ENCODE assay signal across 12 cellular contexts in the genomic region with DNA sequence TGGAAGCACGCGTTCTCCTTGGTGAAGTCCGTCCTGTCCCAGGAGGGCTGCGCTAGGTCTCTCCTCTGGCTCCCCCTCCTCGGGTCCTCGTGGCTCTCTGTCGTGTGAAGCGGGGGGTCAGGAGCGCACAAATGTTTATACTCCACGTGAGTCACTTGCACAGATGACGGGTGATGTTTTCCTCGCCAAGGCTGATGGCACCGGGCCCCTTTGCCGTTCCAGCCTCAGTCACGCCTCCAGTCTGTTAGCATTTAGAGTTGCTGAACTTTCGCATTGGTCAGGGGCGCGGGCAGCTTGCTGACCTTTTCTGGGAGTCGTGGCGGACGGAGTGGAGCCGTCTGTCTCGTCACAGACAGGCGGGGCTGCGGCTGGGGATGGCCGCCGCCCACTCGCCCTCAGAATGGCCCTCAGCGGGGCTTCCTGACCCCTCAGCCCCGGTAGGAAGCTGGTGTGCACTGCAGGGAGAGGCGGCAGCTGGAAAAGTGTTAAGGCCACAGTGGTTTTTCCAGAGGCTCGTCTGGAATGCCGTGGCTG. TPM values are rescaled to one million over a fixed set of nuclear protein-coding genes. Genes with fewer than 3 reads are reported as not detected.
A peak's percentile ranks its signal among the peaks of the same experiment; 100 is the strongest.
DNase-seq lines count a peak whose midpoint lies in the region; ATAC-seq, FAIRE-seq and TF ChIP-seq lines count a peak whose summit lies in the region.
"Had no signal": no experiment of that assay in that cellular context is flagged by ENCODE, and none has a peak within 500 bp of the region (broad histone marks: within the 10 kb centered on the region; RNA-seq: fewer than 3 reads in every experiment).

No MANE protein-coding gene starts in this region.

- H4K20me1 ChIP-seq in endothelial cell of umbilical vein (replicated peaks; ENCODE audit: control insufficient read depth, extremely low read depth, insufficient read depth, low read length), result no peaks in the 10 kb centered on the region

- dilution Hi-C loops in endothelial cell of umbilical vein (cut with MboI; ENCODE audit: extremely low pct_ligation_motif_present, low sequenced_read_pairs), result no loop called here

- intact Hi-C loops in endothelial cell of umbilical vein (cut with micrococcal nuclease), result loop anchor here (1.0 to 2.0 kb wide), 3 partner anchors 10 to 28 kb away; a partner anchor contains a TSS
- intact Hi-C loops in CD8-positive, alpha-beta T cell (cut with DNase I, micrococcal nuclease), result no loop called here
- intact Hi-C loops in CD4-positive, alpha-beta memory T cell (cut with micrococcal nuclease), result no loop called here

- ATAC-seq in lung (ENCODE audit: insufficient read depth, low FRiP score) (peak; percentile 49), HG02588 (IDR thresholded peaks at IDR 0.05; ENCODE audit: unreplicated experiment) (no peak)
- ATAC-seq in CD8-positive, alpha-beta T cell, result no peak

- H3K9me3 ChIP-seq in endothelial cell of umbilical vein (replicated peaks; ENCODE audit: control insufficient read depth, insufficient read depth, low read length) (no peaks in the 10 kb centered on the region), lung (ENCODE audit: control insufficient read depth in 2 of 2, insufficient read depth in 1 of 2, low read length in 1 of 2) (no peaks in the 10 kb centered on the region), suprapubic skin (no peaks in the 10 kb centered on the region)
- no peaks in the 10 kb centered on the region for H3K9me3 ChIP-seq in CD8-positive, alpha-beta T cell (ENCODE audit: low read length)
- no peaks in the 10 kb centered on the region for H3K9me3 ChIP-seq in CD4-positive, alpha-beta memory T cell (ENCODE audit: control insufficient read depth in 1 of 2, low read length in 2 of 2)

- POLR2A ChIA-PET in endothelial cell of umbilical vein (lab: Charles Lee), result no interaction called here
- POLR2A ChIA-PET in CD8-positive, alpha-beta T cell (lab: Charles Lee), result no interaction called here
- POLR2A ChIA-PET in CD4-positive, alpha-beta memory T cell (lab: Charles Lee; ENCODE audit: partially characterized antibody), result no interaction called here

- peaks cover 30% of the 10 kb centered on the region for H3K4me1 ChIP-seq in endothelial cell of umbilical vein (ENCODE audit: control insufficient read depth, extremely low read depth, insufficient read depth, low read length)
- H3K4me1 ChIP-seq in lung (ENCODE audit: control insufficient read depth in 2 of 2, insufficient read depth in 2 of 2, low read length in 2 of 2), result peaks cover 0 to 18% of the 10 kb centered on the region in 2 donors
- H3K4me1 ChIP-seq in suprapubic skin, result peaks cover 37% of the 10 kb centered on the region
- peaks cover 8% of the 10 kb centered on the region for H3K4me1 ChIP-seq in CD8-positive, alpha-beta T cell (ENCODE audit: insufficient read depth, low read length)
- no peaks in the 10 kb centered on the region for H3K4me1 ChIP-seq in CD4-positive, alpha-beta memory T cell (ENCODE audit: insufficient read depth, low read length)

- no peaks in the 10 kb centered on the region for H3K36me3 Mint-ChIP-seq in HFFc6 (ENCODE audit: low read depth)
- H3K36me3 Mint-ChIP-seq in CD8-positive, alpha-beta T cell, result peaks cover 18% of the 10 kb centered on the region
- H3K36me3 Mint-ChIP-seq in CD4-positive, alpha-beta memory T cell, result peaks cover 6 to 15% of the 10 kb centered on the region in 2 donors

- peak overlapping the region; percentile 74 for H3K4me3 Mint-ChIP-seq in HFFc6
- H3K4me3 Mint-ChIP-seq in CD8-positive, alpha-beta T cell, result no peak overlapping the region
- no peak overlapping the region for H3K4me3 Mint-ChIP-seq in CD4-positive, alpha-beta memory T cell
- H3K4me3 Mint-ChIP-seq: T-helper 1 cell treated with Interleukin-12 subunit alpha and Interleukin-12 subunit beta and Interleukin-4 antibody, amounts not matched to agents 30 μg/mL and 1 μg/mL, for 36 hours had no signal

- no peak overlapping the region for H3K4me3 ChIP-seq in endothelial cell of umbilical vein (replicated peaks in 1 of 3; ENCODE audit: insufficient read depth in 1 of 3, low read depth in 1 of 3, low read length in 3 of 3)
- no peak overlapping the region for H3K4me3 ChIP-seq in lung
- no peak overlapping the region for H3K4me3 ChIP-seq in suprapubic skin
- no peak overlapping the region for H3K4me3 ChIP-seq in CD8-positive, alpha-beta T cell (ENCODE audit: low read depth, low read length)
- no peak overlapping the region for H3K4me3 ChIP-seq in CD4-positive, alpha-beta memory T cell (ENCODE audit: low read length in 2 of 2)

- peak overlapping the region; percentile 35 for H2AFZ ChIP-seq in endothelial cell of umbilical vein (ENCODE audit: low read depth, low read length)

- no peaks in the 10 kb centered on the region for H3K9me3 Mint-ChIP-seq in HFFc6
- no peaks in the 10 kb centered on the region for H3K9me3 Mint-ChIP-seq in CD8-positive, alpha-beta T cell
- H3K9me3 Mint-ChIP-seq in CD4-positive, alpha-beta memory T cell, result no peaks in the 10 kb centered on the region
- H3K9me3 Mint-ChIP-seq: T-helper 1 cell treated with Interleukin-12 subunit alpha and Interleukin-12 subunit beta and Interleukin-4 antibody, amounts not matched to agents 30 μg/mL and 1 μg/mL, for 36 hours had no signal

- H3K9ac ChIP-seq in endothelial cell of umbilical vein (replicated peaks; ENCODE audit: extremely low read depth, insufficient read depth, low read length), result peak overlapping the region; percentile 25

- peak overlapping the region; percentile 56 for H3K4me2 ChIP-seq in endothelial cell of umbilical vein (ENCODE audit: insufficient read depth, low read length)

- TF ChIP-seq EP300 in suprapubic skin (IDR thresholded peaks at IDR 0.05), result no peak

- no peaks in the 10 kb centered on the region for H3K27me3 ChIP-seq in endothelial cell of umbilical vein (ENCODE audit: control insufficient read depth in 2 of 2, insufficient read depth in 2 of 2, low read length in 2 of 2)
- H3K27me3 ChIP-seq in lung (ENCODE audit: control insufficient read depth, insufficient read depth), result no peaks in the 10 kb centered on the region
- H3K27me3 ChIP-seq in suprapubic skin, result no peaks in the 10 kb centered on the region
- no peaks in the 10 kb centered on the region for H3K27me3 ChIP-seq in CD8-positive, alpha-beta T cell (ENCODE audit: insufficient read depth, low read length)
- H3K27me3 ChIP-seq in CD4-positive, alpha-beta memory T cell (ENCODE audit: insufficient read depth, low read length), result no peaks in the 10 kb centered on the region

- BruUV-seq in endothelial cell of umbilical vein (replicated peaks; lab: Mats Ljungman, UMichigan), result no TSS peak

- H3K4me1 Mint-ChIP-seq in HFFc6 (ENCODE audit: low read depth), result peaks cover 35% of the 10 kb centered on the region
- H3K4me1 Mint-ChIP-seq in CD8-positive, alpha-beta T cell (ENCODE audit: low read depth), result peaks cover 23% of the 10 kb centered on the region
- peaks cover 3 to 19% (median 6%) of the 10 kb centered on the region in 4 donors for H3K4me1 Mint-ChIP-seq in CD4-positive, alpha-beta memory T cell

- peak overlapping the region; percentile 67 for H3K27ac ChIP-seq in endothelial cell of umbilical vein (ENCODE audit: insufficient read depth, low read depth, low read length)
- peak overlapping the region; percentile 61 to 83 for H3K27ac ChIP-seq in lung (ENCODE audit: low read depth in 1 of 2, low read length in 1 of 2)
- H3K27ac ChIP-seq in suprapubic skin, result peak overlapping the region; percentile 89
- H3K27ac ChIP-seq in CD8-positive, alpha-beta T cell (ENCODE audit: low read depth, low read length), result no peak overlapping the region
- no peak overlapping the region for H3K27ac ChIP-seq in CD4-positive, alpha-beta memory T cell (ENCODE audit: low read depth, low read length)

- CTCF ChIA-PET in endothelial cell of umbilical vein (lab: Charles Lee), result interaction anchor here (0.7 to 2.2 kb wide), 5 partner anchors 10 to 200 kb away, joined by 3 to 7 read pairs (median 3); a partner anchor contains a TSS
- CTCF ChIA-PET in CD8-positive, alpha-beta T cell (lab: Charles Lee), result no interaction called here
- CTCF ChIA-PET in CD4-positive, alpha-beta memory T cell (lab: Charles Lee; ENCODE audit: partially characterized antibody), result no interaction called here

- peak; percentile 94 for FAIRE-seq in endothelial cell of umbilical vein (lab: Jason Lieb, UNC)

- TF ChIP-seq CTCF in HFFc6 (IDR thresholded peaks at IDR 0.05) (no peak), endothelial cell of umbilical vein (IDR thresholded peaks at IDR 0.05; ENCODE audit: extremely low read depth in 1 of 2, insufficient read depth in 1 of 2, low read depth in 1 of 2, low read length in 2 of 2) (no peak), lung (IDR thresholded peaks at IDR 0.05; ENCODE audit: control extremely low read depth, extremely low read depth) (no peak), suprapubic skin (IDR thresholded peaks at IDR 0.05) (no peak)
- TF ChIP-seq CTCF in CD8-positive, alpha-beta T cell (IDR thresholded peaks at IDR 0.05), result no peak

- no peaks in the 10 kb centered on the region for H3K79me2 ChIP-seq in endothelial cell of umbilical vein (ENCODE audit: control insufficient read depth, insufficient read depth, low read length)

- no peak for TF ChIP-seq POLR2A in endothelial cell of umbilical vein (IDR thresholded peaks at IDR 0.05; ENCODE audit: low read depth, low read length)
- TF ChIP-seq POLR2A in suprapubic skin (IDR thresholded peaks at IDR 0.05), result no peak

- peak overlapping the region; percentile 93 for H3K27ac Mint-ChIP-seq in HFFc6
- no peak overlapping the region for H3K27ac Mint-ChIP-seq in CD8-positive, alpha-beta T cell
- no peak overlapping the region for H3K27ac Mint-ChIP-seq in CD4-positive, alpha-beta memory T cell
- H3K27ac Mint-ChIP-seq: T-helper 1 cell treated with Interleukin-12 subunit alpha and Interleukin-12 subunit beta and Interleukin-4 antibody, amounts not matched to agents 30 μg/mL and 1 μg/mL, for 36 hours had no signal

- DNase-seq in HFFc6, result peak; percentile 79
- DNase-seq in endothelial cell of umbilical vein (ENCODE audit: low read depth, low spot score), result peak; percentile 81
- DNase-seq in lung (ENCODE audit: low spot score), result peak; percentile 56
- DNase-seq in suprapubic skin (ENCODE audit: low spot score in 2 of 2), result peak; percentile 93 to 94
- DNase-seq in CD8-positive, alpha-beta T cell, result no peak
- no peak for DNase-seq in CD4-positive, alpha-beta memory T cell
- no peak for DNase-seq in HPDE6-E6E7 (ENCODE audit: extremely low spot score)
- DNase-seq: activated gamma-delta T cell, GF-D8, NCI-H2227 treated with DMSO at 0.1 percent for 48 hours had no signal

- H3K36me3 ChIP-seq in endothelial cell of umbilical vein (ENCODE audit: control insufficient read depth in 2 of 2, extremely low read depth in 1 of 2, insufficient read depth in 2 of 2, low read length in 2 of 2), result no peaks in the 10 kb centered on the region
- no peaks in the 10 kb centered on the region for H3K36me3 ChIP-seq in lung (ENCODE audit: control insufficient read depth in 2 of 2, insufficient read depth in 2 of 2, low read length in 2 of 2)
- H3K36me3 ChIP-seq in suprapubic skin, result no peaks in the 10 kb centered on the region
- no peaks in the 10 kb centered on the region for H3K36me3 ChIP-seq in CD8-positive, alpha-beta T cell (ENCODE audit: insufficient read depth, low read length)
- H3K36me3 ChIP-seq in CD4-positive, alpha-beta memory T cell (ENCODE audit: insufficient read depth, low read length), result no peaks in the 10 kb centered on the region

- peaks cover 5% of the 10 kb centered on the region; the same call in 1 of the 2 replicates for H3K27me3 Mint-ChIP-seq in HFFc6 (ENCODE audit: insufficient read depth)
- no peaks in the 10 kb centered on the region for H3K27me3 Mint-ChIP-seq in CD8-positive, alpha-beta T cell (ENCODE audit: low read depth)
- no peaks in the 10 kb centered on the region for H3K27me3 Mint-ChIP-seq in CD4-positive, alpha-beta memory T cell

- WGBS in lung, 2 donors, result 50 to 73% methylated on average over 33 of the region's 33 CpGs
- 76% methylated on average over 12 of the region's 33 CpGs for WGBS in suprapubic skin

- H3K9me1 ChIP-seq in endothelial cell of umbilical vein (replicated peaks; ENCODE audit: control insufficient read depth, extremely low read depth, insufficient read depth, low read length), result no peaks in the 10 kb centered on the region

RNA-seq across cellular contexts. Expression of a gene that starts 13.7 kb away (rescaled TPM):
- total RNA-seq in HFFc6 (2021; fragmentation: NEBNext Ultra II Directional; extraction: Animal tissue kit (Norgen Biotek cat#: 25700)), result 1 to 10 TPM; 3.6 to 9.3 (median 7.4) TPM
- total RNA-seq in endothelial cell of umbilical vein (6.2 and 6.7 TPM in 2 replicates), lung (10 to 100 TPM; 11.0 to 18.0 TPM), suprapubic skin (10 to 100 TPM in 2 of 4 donors, 1 to 10 TPM in 2; 6.9 to 26.5 (median 11.5) TPM)
- polyA plus RNA-seq in endothelial cell of umbilical vein (2.4 and 2.8 TPM in 2 replicates), lung (1 to 10 TPM; 4.1 to 5.9 TPM)
- 2.5 and 2.6 TPM in 2 replicates for polyA plus RNA-seq in endothelial cell of umbilical vein (2011; cell fraction: cytosol; rRNA removed)
- polyA plus RNA-seq in endothelial cell of umbilical vein (2011; cell fraction: nucleus; rRNA removed), result 3.8 and 4.1 TPM in 2 replicates
- polyA plus RNA-seq in endothelial cell of umbilical vein (2012), result 2.2 and 3.2 TPM in 2 replicates
- 6.3 and 11.0 TPM in 2 replicates for polyA minus RNA-seq in endothelial cell of umbilical vein
- polyA minus RNA-seq in endothelial cell of umbilical vein (2011; cell fraction: cytosol; rRNA and poly(A)+ RNA removed), result 3.1 TPM
- polyA minus RNA-seq in endothelial cell of umbilical vein (2011; cell fraction: nucleus; rRNA and poly(A)+ RNA removed), result 4.0 and 6.0 TPM in 2 replicates
- 10 to 100 TPM; 21.4 to 26.4 TPM for total RNA-seq in CD8-positive, alpha-beta T cell
- 10 to 100 TPM; 13.4 to 14.8 TPM for total RNA-seq in CD4-positive, alpha-beta memory T cell
- polyA plus RNA-seq in CD4-positive, alpha-beta memory T cell, result 1 to 10 TPM; 4.4 to 7.8 TPM

RNA-seq across cellular contexts. Expression of a gene that starts 32.9 kb away (rescaled TPM):
- 10 to 100 TPM; 11.8 to 14.5 (median 13.4) TPM for total RNA-seq in HFFc6 (2021; fragmentation: NEBNext Ultra II Directional; extraction: Animal tissue kit (Norgen Biotek cat#: 25700))
- total RNA-seq in endothelial cell of umbilical vein (10.3 and 11.4 TPM in 2 replicates), lung (10 to 100 TPM in 1 of 2 donors, 1 to 10 TPM in 1; 4.2 to 16.0 TPM), suprapubic skin (1 to 10 TPM; 4.1 to 6.3 (median 4.7) TPM)
- polyA plus RNA-seq in endothelial cell of umbilical vein (4.2 and 5.8 TPM in 2 replicates), lung (1 to 10 TPM; 5.8 to 8.7 TPM)
- polyA plus RNA-seq in endothelial cell of umbilical vein (2011; cell fraction: cytosol; rRNA removed), result 1.6 and 2.1 TPM in 2 replicates
- 17.3 and 19.1 TPM in 2 replicates for polyA plus RNA-seq in endothelial cell of umbilical vein (2011; cell fraction: nucleus; rRNA removed)
- 4.9 and 8.4 TPM in 2 replicates for polyA plus RNA-seq in endothelial cell of umbilical vein (2012)
- polyA minus RNA-seq in endothelial cell of umbilical vein, result 2.0 and 2.5 TPM in 2 replicates
- 1.2 TPM for polyA minus RNA-seq in endothelial cell of umbilical vein (2011; cell fraction: cytosol; rRNA and poly(A)+ RNA removed)
- 4.4 and 9.6 TPM in 2 replicates for polyA minus RNA-seq in endothelial cell of umbilical vein (2011; cell fraction: nucleus; rRNA and poly(A)+ RNA removed)
- total RNA-seq in CD8-positive, alpha-beta T cell, result 1 to 10 TPM; 7.1 to 7.5 TPM
- total RNA-seq in CD4-positive, alpha-beta memory T cell, result 10 to 100 TPM; 19.6 to 20.8 TPM
- 1 to 10 TPM in 1 of 2 donors, not detected in 1; 1.7 TPM for polyA plus RNA-seq in CD4-positive, alpha-beta memory T cell

RNA-seq across cellular contexts. Expression of a gene that starts 37.9 kb away (rescaled TPM):
- total RNA-seq in HFFc6 (2021; fragmentation: NEBNext Ultra II Directional; extraction: Animal tissue kit (Norgen Biotek cat#: 25700)), result 1 to 10 TPM; 1.7 to 4.3 (median 3.2) TPM
- total RNA-seq in endothelial cell of umbilical vein (0.25 and 0.97 TPM in 2 replicates), lung (1 to 10 TPM; 1.7 to 2.8 TPM), suprapubic skin (1 to 10 TPM in 2 of 4 donors, under 1 TPM in 2; 0.49 to 1.4 (median 0.97) TPM)
- polyA plus RNA-seq in endothelial cell of umbilical vein (0.43 and 0.60 TPM in 2 replicates), lung (1 to 10 TPM in 1 of 2 donors, under 1 TPM in 1; 0.49 to 1.1 TPM)
- polyA plus RNA-seq in endothelial cell of umbilical vein (2011; cell fraction: cytosol; rRNA removed), result 0.14 and 0.25 TPM in 2 replicates
- polyA plus RNA-seq in endothelial cell of umbilical vein (2011; cell fraction: nucleus; rRNA removed), result 2.0 and 2.1 TPM in 2 replicates
- 0.83 and 0.90 TPM in 2 replicates for polyA plus RNA-seq in endothelial cell of umbilical vein (2012)
- polyA minus RNA-seq in endothelial cell of umbilical vein, result 0.27 TPM in 1 of 2 replicates, not detected in the other
- polyA minus RNA-seq in endothelial cell of umbilical vein (2011; cell fraction: cytosol; rRNA and poly(A)+ RNA removed), result not detected
- not detected in 2 replicates for polyA minus RNA-seq in endothelial cell of umbilical vein (2011; cell fraction: nucleus; rRNA and poly(A)+ RNA removed)
- total RNA-seq in CD8-positive, alpha-beta T cell, result not detected
- not detected for total RNA-seq in CD4-positive, alpha-beta memory T cell
- polyA plus RNA-seq in CD4-positive, alpha-beta memory T cell, result not detected

RNA-seq across cellular contexts. Expression of a gene that starts 43.9 kb away (rescaled TPM):
- 1 to 10 TPM; 1.6 to 4.1 (median 2.4) TPM for total RNA-seq in HFFc6 (2021; fragmentation: NEBNext Ultra II Directional; extraction: Animal tissue kit (Norgen Biotek cat#: 25700))
- total RNA-seq in endothelial cell of umbilical vein (not detected in 2 replicates), lung (10 to 100 TPM; 13.3 to 36.9 TPM), suprapubic skin (10 to 100 TPM; 21.2 to 65.5 (median 47.9) TPM)
- polyA plus RNA-seq in endothelial cell of umbilical vein (0.18 and 0.37 TPM in 2 replicates), lung (10 to 100 TPM; 12.8 to 48.2 TPM)
- polyA plus RNA-seq in endothelial cell of umbilical vein (2011; cell fraction: cytosol; rRNA removed), result 0.11 and 0.19 TPM in 2 replicates
- not detected in 2 replicates for polyA plus RNA-seq in endothelial cell of umbilical vein (2011; cell fraction: nucleus; rRNA removed)
- 1.6 and 2.4 TPM in 2 replicates for polyA plus RNA-seq in endothelial cell of umbilical vein (2012)
- polyA minus RNA-seq in endothelial cell of umbilical vein, result 0.49 TPM in 1 of 2 replicates, not detected in the other
- polyA minus RNA-seq in endothelial cell of umbilical vein (2011; cell fraction: cytosol; rRNA and poly(A)+ RNA removed), result not detected
- polyA minus RNA-seq in endothelial cell of umbilical vein (2011; cell fraction: nucleus; rRNA and poly(A)+ RNA removed), result not detected in 2 replicates
- total RNA-seq in CD8-positive, alpha-beta T cell, result not detected
- total RNA-seq in CD4-positive, alpha-beta memory T cell, result not detected
- under 1 TPM in 1 of 2 donors, not detected in 1; 0.70 TPM for polyA plus RNA-seq in CD4-positive, alpha-beta memory T cell

Comparison
In these comparisons a context has a peak if more than half of its experiments do, and no peak if none do; other contexts are left out.
1. DNase-seq: peak in HFFc6 (single experiment), endothelial cell of umbilical vein (single experiment), lung (single experiment) and suprapubic skin (2 of 2); none in CD8-positive, alpha-beta T cell (0 of 7), CD4-positive, alpha-beta memory T cell (0 of 5) and HPDE6-E6E7 (single experiment).
2. H3K27ac ChIP-seq: peak in endothelial cell of umbilical vein (single experiment), lung (2 of 2) and suprapubic skin (single experiment); none in CD8-positive, alpha-beta T cell (single experiment) and CD4-positive, alpha-beta memory T cell (single experiment).